In the genomic region with DNA sequence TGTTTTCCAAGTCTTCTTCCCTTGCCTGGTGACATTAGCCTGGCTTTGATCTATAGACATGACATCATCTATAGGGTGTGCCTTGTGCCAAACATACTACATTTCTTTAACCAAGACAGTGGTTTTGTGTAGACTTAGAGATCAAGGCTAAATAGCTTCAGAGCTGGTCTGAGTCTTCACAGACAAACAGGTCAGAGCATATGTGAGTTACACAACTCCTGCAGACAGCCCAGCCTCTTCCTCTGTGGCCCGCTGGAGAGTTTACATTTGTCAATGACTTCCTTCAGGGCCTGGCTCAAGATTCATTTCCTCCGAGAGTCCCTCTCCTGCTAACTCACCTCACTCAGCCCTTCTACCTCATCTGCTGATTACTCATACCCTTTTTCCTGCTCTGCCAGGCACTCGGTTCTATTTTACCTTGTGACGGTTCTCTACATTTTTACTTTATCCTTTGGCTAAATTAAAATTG, we compare ENCODE assay signal across 8 cellular contexts.
DNase-seq lines count a peak whose midpoint lies in the region; ATAC-seq and TF ChIP-seq lines count a peak whose summit lies in the region.

No MANE protein-coding gene starts in this region.

- H3K4me1 Mint-ChIP-seq in naive thymus-derived CD8-positive, alpha-beta T cell = peaks cover 0 to 14% (median 8%) of the 10 kb centered on the region in 4 donors

- H3K4me1 ChIP-seq in RWPE2 (ENCODE audit: insufficient read depth, poor library complexity, severe bottlenecking) = peaks cover 38% of the 10 kb centered on the region

- peaks cover 0 to 7% (median 4%) of the 10 kb centered on the region in 3 donors for H3K36me3 Mint-ChIP-seq in naive thymus-derived CD8-positive, alpha-beta T cell

- TF ChIP-seq CTCF in RWPE2 (IDR thresholded peaks at IDR 0.05; ENCODE audit: poor library complexity, severe bottlenecking) (no peak), epithelial cell of esophagus (IDR thresholded peaks at IDR 0.05; ENCODE audit: insufficient read depth, low read depth, low read length, missing control alignments) (no peak)

- no peak overlapping the region for H3K4me3 ChIP-seq in RWPE2 (ENCODE audit: severe bottlenecking)
- no peak overlapping the region for H3K4me3 ChIP-seq in epithelial cell of esophagus (ENCODE audit: low read length)

- peak; percentile 98 for ATAC-seq in RWPE2 (ENCODE audit: low read depth)
- peak; percentile 68 to 80 for ATAC-seq in naive thymus-derived CD8-positive, alpha-beta T cell
- ATAC-seq in HG03354 (IDR thresholded peaks at IDR 0.05; ENCODE audit: poor library complexity, severe bottlenecking, unreplicated experiment) = no peak

- H3K36me3 ChIP-seq in RWPE2 (ENCODE audit: low read depth) = no peaks in the 10 kb centered on the region

- no peaks in the 10 kb centered on the region for H3K9me3 ChIP-seq in RWPE2 (ENCODE audit: severe bottlenecking)

- H3K27ac ChIP-seq in RWPE2 (ENCODE audit: poor library complexity, severe bottlenecking) = peak overlapping the region; percentile 95

- peak; percentile 28 for DNase-seq in activated CD4-positive, alpha-beta T cell treated with anti-CD3 and anti-CD28 coated beads for 48 hours
- DNase-seq in activated CD4-positive, alpha-beta T cell treated with anti-CD3 and anti-CD28 coated beads, Interleukin-2, amount 50 U/mL, for 4 hours = no peak
- DNase-seq in RWPE2 (ENCODE audit: low spot score) = peak; percentile 89
- peak; percentile 99 for DNase-seq in epithelial cell of esophagus (ENCODE audit: low read depth)
- DNase-seq in naive thymus-derived CD8-positive, alpha-beta T cell = peak in 1 of 10 donors; percentile 1
- no peak for DNase-seq in NCI-H2227 (lab: John Stamatoyannopoulos, UW; ENCODE audit: unreplicated experiment)
- no peak for DNase-seq in NCI-H2107 (lab: John Stamatoyannopoulos, UW)

- no peak overlapping the region for H3K4me3 Mint-ChIP-seq in naive thymus-derived CD8-positive, alpha-beta T cell

- no peaks in the 10 kb centered on the region for H3K27me3 ChIP-seq in RWPE2 (ENCODE audit: insufficient read depth, poor library complexity, severe bottlenecking)

- H3K9me3 Mint-ChIP-seq in naive thymus-derived CD8-positive, alpha-beta T cell = peaks cover 0 to 10% (median 3%) of the 10 kb centered on the region in 9 donors

- peaks cover 0 to 8% (median under 1%) of the 10 kb centered on the region in 5 donors for H3K27me3 Mint-ChIP-seq in naive thymus-derived CD8-positive, alpha-beta T cell

- peak overlapping the region in 4 of 10 donors; percentile 12 to 61 (median 24) for H3K27ac Mint-ChIP-seq in naive thymus-derived CD8-positive, alpha-beta T cell

- POLR2A ChIA-PET in naive thymus-derived CD8-positive, alpha-beta T cell (lab: Charles Lee) = no interaction called here

Comparison
In these comparisons a context has a peak if more than half of its experiments do, and no peak if none do; other contexts are left out.
1. DNase-seq: peak in activated CD4-positive, alpha-beta T cell treated with anti-CD3 and anti-CD28 coated beads for 48 hours (single experiment), RWPE2 (single experiment) and epithelial cell of esophagus (single experiment); none in activated CD4-positive, alpha-beta T cell treated with anti-CD3 and anti-CD28 coated beads, Interleukin-2, amount 50 U/mL, for 4 hours (0 of 2), NCI-H2227 (single experiment) and NCI-H2107 (single experiment).